Comparison of ENCODE assay signal across 8 cellular contexts in genomic region chr2:177212895-177213856, GRCh38. TPM values are rescaled to one million over a fixed set of nuclear protein-coding genes. Genes with fewer than 3 reads are reported as not detected.
DNase-seq lines count a peak whose midpoint lies in the region; ATAC-seq, FAIRE-seq and TF ChIP-seq lines count a peak whose summit lies in the region.

No MANE protein-coding gene starts in this region.

- H3K27me3 Mint-ChIP-seq in astrocyte (ENCODE audit: low read depth, unreplicated experiment), result no peaks in the 10 kb centered on the region

- peak overlapping the region; percentile 93 for H3K4me2 ChIP-seq in astrocyte (ENCODE audit: low read length)

- peak; percentile 20 for ATAC-seq in GM18508 (IDR thresholded peaks at IDR 0.05; ENCODE audit: insufficient read depth, unreplicated experiment)
- ATAC-seq in HG02970 (IDR thresholded peaks at IDR 0.05; ENCODE audit: low FRiP score, unreplicated experiment), result peak; percentile 48

- peak overlapping the region; percentile 99 for H3K4me3 ChIP-seq in astrocyte (ENCODE audit: insufficient read depth, low read depth, low read length)
- H3K4me3 ChIP-seq in retinal pigment epithelial cell (ENCODE audit: low read length), result peak overlapping the region; percentile 96

- H3K4me3 Mint-ChIP-seq in astrocyte (ENCODE audit: unreplicated experiment), result peak overlapping the region; percentile 97

- H3K4me1 Mint-ChIP-seq in astrocyte (ENCODE audit: low read depth, unreplicated experiment), result peaks cover 31% of the 10 kb centered on the region

- H3K9me3 ChIP-seq in astrocyte (ENCODE audit: insufficient read depth, low read depth, low read length), result no peaks in the 10 kb centered on the region

- peak overlapping the region; percentile 98 for H3K27ac ChIP-seq in astrocyte (ENCODE audit: low read depth, low read length)

- peaks cover 12% of the 10 kb centered on the region for H3K36me3 Mint-ChIP-seq in astrocyte (ENCODE audit: low read depth, unreplicated experiment)

- H3K79me2 ChIP-seq in astrocyte (ENCODE audit: insufficient read depth, low read length), result peaks cover 70% of the 10 kb centered on the region

- no peaks in the 10 kb centered on the region for H3K9me3 Mint-ChIP-seq in astrocyte (ENCODE audit: unreplicated experiment)

- no peak overlapping the region for H2AFZ ChIP-seq in astrocyte (ENCODE audit: low read depth, low read length)

- TF ChIP-seq CTCF in astrocyte (IDR thresholded peaks at IDR 0.05; ENCODE audit: insufficient read depth, low read depth, low read length), result no peak
- no peak for TF ChIP-seq CTCF in retinal pigment epithelial cell (conservative IDR thresholded peaks at IDR 0.05; ENCODE audit: low read depth, low read length)

- H3K27ac Mint-ChIP-seq in astrocyte (ENCODE audit: unreplicated experiment), result peak overlapping the region; percentile 96

- H3K27me3 ChIP-seq in astrocyte (ENCODE audit: insufficient read depth, low read length), result no peaks in the 10 kb centered on the region

- peak overlapping the region; percentile 98 for H3K9ac ChIP-seq in astrocyte (ENCODE audit: low read length)

- DNase-seq in NCI-H1930 (lab: John Stamatoyannopoulos, UW) (peak; percentile 72 to 76), T-helper 22 cell (ENCODE audit: low read depth) (peak; percentile 88), astrocyte (ENCODE audit: low read depth) (peak; percentile 77), hippocampal formation (lab: John Stamatoyannopoulos, UW) (peak; percentile 76 to 84), retinal pigment epithelial cell (ENCODE audit: low read depth) (peak; percentile 60), OCI-M2 (lab: John Stamatoyannopoulos, UW; ENCODE audit: unreplicated experiment) (no peak)

- H3K4me1 ChIP-seq in astrocyte (ENCODE audit: insufficient read depth, low read length), result peaks cover 21% of the 10 kb centered on the region

- H4K20me1 ChIP-seq in astrocyte (ENCODE audit: insufficient read depth, low read length), result peaks cover 49% of the 10 kb centered on the region

- H3K36me3 ChIP-seq in astrocyte (ENCODE audit: insufficient read depth, low read length), result peaks cover 26% of the 10 kb centered on the region

- FAIRE-seq in astrocyte (lab: Jason Lieb, UNC), result no peak

RNA-seq across cellular contexts. Expression of gene HNRNPA3, which starts 0.6 kb away (rescaled TPM):
- total RNA-seq in astrocyte, result 147 and 184 TPM in 2 replicates

RNA-seq across cellular contexts. Expression of gene NFE2L2, which starts 51.4 kb away (rescaled TPM):
- total RNA-seq in astrocyte, result 81.0 and 83.3 TPM in 2 replicates
